Comparison of ENCODE assay signal across 12 cellular contexts in genomic region chr12:124683330-124683662, GRCh38.
DNase-seq lines count a peak whose midpoint lies in the region; ATAC-seq and TF ChIP-seq lines count a peak whose summit lies in the region.
"Had no signal": no experiment of that assay in that cellular context is flagged by ENCODE, and none has a peak within 500 bp of the region (broad histone marks: within the 10 kb centered on the region; RNA-seq: fewer than 3 reads in every experiment).

No MANE protein-coding gene starts in this region.

- H3K27ac Mint-ChIP-seq in mesothelial cell of epicardium, result peak overlapping the region; percentile 97
- no peak overlapping the region for H3K27ac Mint-ChIP-seq in glutamatergic neuron (ENCODE audit: unreplicated experiment)
- H3K27ac Mint-ChIP-seq: T-cell had no signal

- H3K4me1 Mint-ChIP-seq in mesothelial cell of epicardium (peaks cover 71% of the 10 kb centered on the region), glutamatergic neuron (ENCODE audit: low read depth, unreplicated experiment) (peaks cover 46% of the 10 kb centered on the region)

- peaks cover 78% of the 10 kb centered on the region for H3K4me1 ChIP-seq in upper lobe of right lung

- no peaks in the 10 kb centered on the region for H3K9me3 ChIP-seq in upper lobe of right lung

- no peaks in the 10 kb centered on the region for H3K27me3 ChIP-seq in upper lobe of right lung

- H3K4me3 Mint-ChIP-seq in mesothelial cell of epicardium, result no peak overlapping the region
- H3K4me3 Mint-ChIP-seq in glutamatergic neuron (ENCODE audit: unreplicated experiment), result no peak overlapping the region
- H3K4me3 Mint-ChIP-seq: T-cell had no signal

- TF ChIP-seq CTCF in mesothelial cell of epicardium (IDR thresholded peaks at IDR 0.05; ENCODE audit: unreplicated experiment) (no peak), upper lobe of right lung (IDR thresholded peaks at IDR 0.05) (no peak), glutamatergic neuron (IDR thresholded peaks at IDR 0.05; ENCODE audit: partially characterized antibody, unreplicated experiment) (no peak)

- ATAC-seq in upper lobe of right lung, result no peak
- ATAC-seq in GM18519 (IDR thresholded peaks at IDR 0.05; ENCODE audit: low FRiP score, unreplicated experiment), result no peak
- ATAC-seq: T-cell had no signal

- DNase-seq in NCI-H748 (lab: John Stamatoyannopoulos, UW; ENCODE audit: unreplicated experiment), result peak; percentile 18
- no peak for DNase-seq in NCI-H748 treated with DMSO at 0.1 percent for 48 hours (lab: John Stamatoyannopoulos, UW)
- peak; percentile 51 for DNase-seq in astrocyte of the hippocampus (ENCODE audit: low read depth, low spot score)
- peak in 1 of 2 experiments; percentile 51 for DNase-seq in mesothelial cell of epicardium (ENCODE audit: low spot score in 2 of 2, unreplicated experiment in 2 of 2)
- DNase-seq in upper lobe of right lung, result no peak
- DNase-seq in SHP77 treated with DMSO at 0.1 percent for 48 hours (lab: John Stamatoyannopoulos, UW), result no peak
- DNase-seq in glutamatergic neuron, result no peak
- DNase-seq: GF-D8, NCI-H187, substantia nigra, T-cell had no signal

- peak overlapping the region; percentile 61 for H3K27ac ChIP-seq in upper lobe of right lung

- H3K9me3 Mint-ChIP-seq in mesothelial cell of epicardium, result peaks cover 3% of the 10 kb centered on the region
- peaks cover 8% of the 10 kb centered on the region for H3K9me3 Mint-ChIP-seq in glutamatergic neuron (ENCODE audit: unreplicated experiment)
- H3K9me3 Mint-ChIP-seq: T-cell had no signal

- H3K36me3 Mint-ChIP-seq in mesothelial cell of epicardium (no peaks in the 10 kb centered on the region), glutamatergic neuron (ENCODE audit: unreplicated experiment) (peaks cover 7% of the 10 kb centered on the region)
- H3K36me3 Mint-ChIP-seq: T-cell had no signal

- intact Hi-C loops in upper lobe of right lung (cut with DNase I), result no loop called here

- no peaks in the 10 kb centered on the region for H3K36me3 ChIP-seq in upper lobe of right lung

- H3K4me3 ChIP-seq in upper lobe of right lung, result no peak overlapping the region

- H3K27me3 Mint-ChIP-seq in mesothelial cell of epicardium (ENCODE audit: low read depth), result no peaks in the 10 kb centered on the region
- H3K27me3 Mint-ChIP-seq in glutamatergic neuron (ENCODE audit: unreplicated experiment), result peaks cover 9% of the 10 kb centered on the region

Comparison
In these comparisons a context has a peak if more than half of its experiments do, and no peak if none do; other contexts are left out.
1. DNase-seq: peak in NCI-H748 (single experiment) and astrocyte of the hippocampus (single experiment); none in NCI-H748 treated with DMSO at 0.1 percent for 48 hours (single experiment), upper lobe of right lung (single experiment), SHP77 treated with DMSO at 0.1 percent for 48 hours (single experiment) and glutamatergic neuron (single experiment).